In the genomic region with DNA sequence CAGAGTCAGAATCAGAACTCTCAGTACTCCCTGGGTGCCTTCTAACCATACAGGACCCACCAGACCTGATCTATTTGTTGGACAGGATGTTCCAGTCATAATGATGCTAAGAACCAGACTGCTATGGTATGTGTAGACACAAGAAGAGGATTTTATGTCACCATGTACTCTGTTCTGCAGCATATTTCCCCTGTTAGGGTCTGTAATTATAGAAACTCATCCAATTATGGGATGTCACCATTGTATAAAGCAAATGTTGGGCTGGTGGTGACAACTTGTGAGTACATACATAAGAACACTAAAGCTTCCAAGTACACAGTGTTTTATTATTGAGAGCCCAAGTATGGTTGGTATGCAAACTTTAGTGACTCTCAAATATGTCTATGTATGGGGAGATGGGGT, we compare ENCODE assay signal across 11 cellular contexts.
DNase-seq lines count a peak whose midpoint lies in the region; ATAC-seq and TF ChIP-seq lines count a peak whose summit lies in the region.
"Had no signal": no experiment of that assay in that cellular context is flagged by ENCODE, and none has a peak within 500 bp of the region (broad histone marks: within the 10 kb centered on the region; RNA-seq: fewer than 3 reads in every experiment).

No MANE protein-coding gene starts in this region.

- intact Hi-C loops in activated naive CD4-positive, alpha-beta T cell treated with anti-CD3 and anti-CD28 coated beads for 36 hours (cut with micrococcal nuclease): no loop called here

- H3K27me3 Mint-ChIP-seq in activated naive CD4-positive, alpha-beta T cell treated with anti-CD3 and anti-CD28 coated beads for 36 hours (ENCODE audit: low read depth): no peaks in the 10 kb centered on the region
- no peaks in the 10 kb centered on the region for H3K27me3 Mint-ChIP-seq in type B pancreatic cell
- H3K27me3 Mint-ChIP-seq: brain had no signal

- no peak for TF ChIP-seq CTCF in type B pancreatic cell (conservative IDR thresholded peaks at IDR 0.05)

- no peaks in the 10 kb centered on the region for H3K9me3 Mint-ChIP-seq in activated naive CD4-positive, alpha-beta T cell treated with anti-CD3 and anti-CD28 coated beads, Interleukin-2, amount 50 U/mL, for 72 hours
- H3K9me3 Mint-ChIP-seq in activated naive CD4-positive, alpha-beta T cell treated with anti-CD3 and anti-CD28 coated beads for 36 hours: no peaks in the 10 kb centered on the region
- H3K9me3 Mint-ChIP-seq in type B pancreatic cell: no peaks in the 10 kb centered on the region
- H3K9me3 Mint-ChIP-seq: brain had no signal

- peak; percentile 83 to 88 for ATAC-seq in activated naive CD4-positive, alpha-beta T cell treated with anti-CD3 and anti-CD28 coated beads, Interleukin-2, amount 50 U/mL, for 72 hours
- peak; percentile 56 for ATAC-seq in HG03064 (IDR thresholded peaks at IDR 0.05; ENCODE audit: low read depth, unreplicated experiment)
- peak; percentile 60 for ATAC-seq in esophagus mucosa

- H3K27ac Mint-ChIP-seq in activated naive CD4-positive, alpha-beta T cell treated with anti-CD3 and anti-CD28 coated beads, Interleukin-2, amount 50 U/mL, for 72 hours: no peak overlapping the region
- H3K27ac Mint-ChIP-seq in activated naive CD4-positive, alpha-beta T cell treated with anti-CD3 and anti-CD28 coated beads for 36 hours: no peak overlapping the region
- peak overlapping the region; percentile 80 for H3K27ac Mint-ChIP-seq in type B pancreatic cell

- no peak overlapping the region for H3K4me3 Mint-ChIP-seq in activated naive CD4-positive, alpha-beta T cell treated with anti-CD3 and anti-CD28 coated beads for 36 hours
- H3K4me3 Mint-ChIP-seq in type B pancreatic cell: peak overlapping the region; percentile 30
- H3K4me3 Mint-ChIP-seq: brain had no signal

- H3K4me1 Mint-ChIP-seq in activated naive CD4-positive, alpha-beta T cell treated with anti-CD3 and anti-CD28 coated beads for 36 hours (ENCODE audit: low read depth): peaks cover 13% of the 10 kb centered on the region
- peaks cover 37% of the 10 kb centered on the region for H3K4me1 Mint-ChIP-seq in type B pancreatic cell (ENCODE audit: unreplicated experiment)

- CTCF ChIA-PET in activated naive CD4-positive, alpha-beta T cell treated with anti-CD3 and anti-CD28 coated beads for 36 hours (lab: Charles Lee): no interaction called here

- no peak for DNase-seq in activated naive CD4-positive, alpha-beta T cell treated with anti-CD3 and anti-CD28 coated beads, Interleukin-2, amount 50 U/mL, for 72 hours (ENCODE audit: low spot score in 2 of 2)
- no peak for DNase-seq in activated naive CD4-positive, alpha-beta T cell treated with anti-CD3 and anti-CD28 coated beads for 36 hours
- DNase-seq in type B pancreatic cell (ENCODE audit: extremely low spot score, unreplicated experiment): no peak
- no peak for DNase-seq in C1 segment of cervical spinal cord (lab: John Stamatoyannopoulos, UW)
- DNase-seq in D341Med (ENCODE audit: low spot score): no peak
- DNase-seq in ecto neural progenitor cell (ENCODE audit: low spot score): no peak
- DNase-seq: activated CD4-positive, alpha-beta T cell treated with anti-CD3 and anti-CD28 coated beads, Interleukin-2, amount 50 U/mL, for 1 hour; NCI-H1092 treated with DMSO at 0.1 percent for 48 hours had no signal

- H3K36me3 Mint-ChIP-seq in activated naive CD4-positive, alpha-beta T cell treated with anti-CD3 and anti-CD28 coated beads, Interleukin-2, amount 50 U/mL, for 72 hours: no peaks in the 10 kb centered on the region
- no peaks in the 10 kb centered on the region for H3K36me3 Mint-ChIP-seq in activated naive CD4-positive, alpha-beta T cell treated with anti-CD3 and anti-CD28 coated beads for 36 hours (ENCODE audit: low read depth)
- H3K36me3 Mint-ChIP-seq in type B pancreatic cell: peaks cover 41% of the 10 kb centered on the region
